ENCODE assay signal across 20 cellular contexts in genomic region chr1:993379-993995, GRCh38. TPM values are rescaled to one million over a fixed set of nuclear protein-coding genes. Genes with fewer than 3 reads are reported as not detected.
DNase-seq lines count a peak whose midpoint lies in the region; ATAC-seq, FAIRE-seq and TF ChIP-seq lines count a peak whose summit lies in the region.
"Had no signal": no experiment of that assay in that cellular context is flagged by ENCODE, and none has a peak within 500 bp of the region (broad histone marks: within the 10 kb centered on the region; RNA-seq: fewer than 3 reads in every experiment).

No MANE protein-coding gene starts in this region.

- peaks cover 11 to 14% of the 10 kb centered on the region in 2 donors for H3K4me1 Mint-ChIP-seq in natural killer cell treated with Interleukin-12 subunit alpha and Interleukin-12 subunit beta and Interleukin-15 and Interleukin-18, amount 100 ng/mL, for 72 hours (ENCODE audit: low read depth in 2 of 2)
- peaks cover 0 to 5% of the 10 kb centered on the region in 2 donors for H3K4me1 Mint-ChIP-seq in natural killer cell

- H3K27ac Mint-ChIP-seq in natural killer cell treated with Interleukin-12 subunit alpha and Interleukin-12 subunit beta and Interleukin-15 and Interleukin-18, amount 100 ng/mL, for 72 hours, result no peak overlapping the region
- no peak overlapping the region for H3K27ac Mint-ChIP-seq in natural killer cell
- H3K27ac Mint-ChIP-seq: CD8-positive, alpha-beta memory T cell had no signal

- H3K36me3 Mint-ChIP-seq in natural killer cell treated with Interleukin-12 subunit alpha and Interleukin-12 subunit beta and Interleukin-15 and Interleukin-18, amount 100 ng/mL, for 72 hours, result peaks cover 5% of the 10 kb centered on the region
- H3K36me3 Mint-ChIP-seq in natural killer cell, result no peaks in the 10 kb centered on the region

- POLR2A ChIA-PET in SK-N-SH (lab: Yijun Ruan, JAX), result interaction anchor here (0.7 kb wide), 1 partner anchor 26 kb away, joined by 6 read pairs; no protein-coding TSS in a partner anchor

- TF ChIP-seq CTCF in SK-N-SH (IDR thresholded peaks at IDR 0.05) (no peak), natural killer cell (IDR thresholded peaks at IDR 0.05) (no peak), kidney (IDR thresholded peaks at IDR 0.05; ENCODE audit: borderline replicate concordance, extremely low read depth, insufficient read depth) (no peak)

- H3K27me3 ChIP-seq in SK-N-SH (ENCODE audit: insufficient read depth), result peaks cover 4% of the 10 kb centered on the region; the same call in 1 of the 2 replicates

- no peak for ATAC-seq in SK-N-SH treated with all-trans-retinoic acid at 6 μM for 48 hours
- no peak for ATAC-seq in natural killer cell treated with Interleukin-12 subunit alpha and Interleukin-12 subunit beta and Interleukin-15 and Interleukin-18, amount 100 ng/mL, for 72 hours
- ATAC-seq in natural killer cell, result no peak

- CTCF ChIA-PET in SK-N-SH (lab: Yijun Ruan, JAX), result interaction anchor here (0.8 to 13.2 kb wide), 6 partner anchors 9 to 71 kb away, joined by 3 to 246 read pairs (median 4); partner anchors contain the start of gene PERM1

- TF ChIP-seq EP300 in SK-N-SH (IDR thresholded peaks at IDR 0.05; ENCODE audit: borderline replicate concordance in 1 of 2, low read depth in 1 of 2, low read length in 1 of 2), result no peak

- DNase-seq in SK-N-SH (peak; percentile 15), natural killer cell (no peak), kidney (peak; percentile 68), ureter (ENCODE audit: low spot score) (peak; percentile 41), hepatic stellate cell (ENCODE audit: low spot score) (no peak), NCI-H345 treated with DMSO at 0.1 percent for 48 hours (lab: John Stamatoyannopoulos, UW; ENCODE audit: unreplicated experiment) (no peak)
- peak; percentile 54 for DNase-seq in natural killer cell treated with Interleukin-12 subunit alpha and Interleukin-12 subunit beta and Interleukin-15 and Interleukin-18, amount 100 ng/mL, for 72 hours (ENCODE audit: low spot score)
- DNase-seq: AML-193; Caco-2; CD8-positive, alpha-beta memory T cell; DMS53; GF-D8; GOT3; HFFc6 had no signal

- no peaks in the 10 kb centered on the region for H3F3A ChIP-seq in SK-N-SH (replicated peaks; ENCODE audit: insufficient read depth)

- H3K9me3 ChIP-seq in SK-N-SH (peaks cover 4% of the 10 kb centered on the region; the same call in 1 of the 2 replicates), kidney (ENCODE audit: control insufficient read depth in 1 of 2, low read length in 2 of 2) (peaks cover 0 to 4% of the 10 kb centered on the region in 2 donors)
- H3K9me3 ChIP-seq: HAP-1 had no signal

- WGBS in SK-N-SH (ENCODE audit: low lambda C conversion rate), result 43% methylated on average over 9 of the region's 15 CpGs

- no peak for FAIRE-seq in kidney (lab: Jason Lieb, UNC)
- FAIRE-seq: GM19239 had no signal

- H3K9ac ChIP-seq in SK-N-SH (no peak overlapping the region), kidney (ENCODE audit: low read length in 2 of 2) (no peak overlapping the region)
- H3K9ac ChIP-seq: BLaER1 had no signal

- H3K9me3 Mint-ChIP-seq in natural killer cell treated with Interleukin-12 subunit alpha and Interleukin-12 subunit beta and Interleukin-15 and Interleukin-18, amount 100 ng/mL, for 72 hours, result peaks cover 3% of the 10 kb centered on the region
- no peaks in the 10 kb centered on the region for H3K9me3 Mint-ChIP-seq in natural killer cell

- H3K4me2 ChIP-seq in SK-N-SH, result no peak overlapping the region
- H3K4me2 ChIP-seq: BLaER1 had no signal

- H3K4me1 ChIP-seq in SK-N-SH (ENCODE audit: control insufficient read depth in 1 of 2, insufficient read depth in 2 of 2, low read depth in 1 of 2, low read length in 1 of 2) (peaks cover 0 to 3% of the 10 kb centered on the region in 2 experiments; a peak in 1 of 4 replicates), kidney (ENCODE audit: control insufficient read depth in 1 of 2, insufficient read depth in 1 of 2, low read depth in 1 of 2, low read length in 2 of 2) (peaks cover 0 to 2% of the 10 kb centered on the region in 2 donors)

- no peaks in the 10 kb centered on the region for H3K9me2 ChIP-seq in SK-N-SH

- no peak for TF ChIP-seq RAD21 in SK-N-SH (IDR thresholded peaks at IDR 0.05; ENCODE audit: low read length)

- H4K20me1 ChIP-seq in SK-N-SH (ENCODE audit: insufficient read depth), result no peaks in the 10 kb centered on the region

- no peak overlapping the region for H3K4me3 Mint-ChIP-seq in natural killer cell treated with Interleukin-12 subunit alpha and Interleukin-12 subunit beta and Interleukin-15 and Interleukin-18, amount 100 ng/mL, for 72 hours
- H3K4me3 Mint-ChIP-seq in natural killer cell, result no peak overlapping the region
- H3K4me3 Mint-ChIP-seq: CD8-positive, alpha-beta memory T cell; HFFc6 had no signal

- peaks cover 25 to 42% of the 10 kb centered on the region in 2 donors for H3K27me3 Mint-ChIP-seq in natural killer cell treated with Interleukin-12 subunit alpha and Interleukin-12 subunit beta and Interleukin-15 and Interleukin-18, amount 100 ng/mL, for 72 hours
- peaks cover 32 to 40% of the 10 kb centered on the region in 2 donors for H3K27me3 Mint-ChIP-seq in natural killer cell (ENCODE audit: low read depth in 2 of 2)

- no peak overlapping the region for H2AFZ ChIP-seq in SK-N-SH (ENCODE audit: low read depth)

- intact Hi-C loops in natural killer cell (cut with micrococcal nuclease) (no loop called here), kidney (cut with DNase I) (no loop called here)

- H3K36me3 ChIP-seq in SK-N-SH (replicated peaks in 1 of 2; ENCODE audit: control insufficient read depth in 1 of 2, insufficient read depth in 2 of 2, low read length in 1 of 2) (no peaks in the 10 kb centered on the region), kidney (ENCODE audit: control insufficient read depth in 1 of 2, insufficient read depth in 2 of 2, low read length in 2 of 2) (no peaks in the 10 kb centered on the region)
- H3K36me3 ChIP-seq: BLaER1 had no signal

- H3K27ac ChIP-seq in SK-N-SH (ENCODE audit: low read depth in 2 of 2, low read length in 1 of 2), result no peak overlapping the region
- no peak overlapping the region for H3K27ac ChIP-seq in kidney (ENCODE audit: low read depth in 2 of 2, low read length in 2 of 2)
- H3K27ac ChIP-seq: 22Rv1, BLaER1, HL-60 had no signal

- no peaks in the 10 kb centered on the region for H3K79me2 ChIP-seq in SK-N-SH (ENCODE audit: insufficient read depth)

- no peak overlapping the region for H3K4me3 ChIP-seq in SK-N-SH (ENCODE audit: low read depth in 2 of 2, low read length in 1 of 2)
- no peak overlapping the region for H3K4me3 ChIP-seq in kidney (ENCODE audit: low read length in 2 of 2)
- H3K4me3 ChIP-seq: BLaER1, HAP-1 had no signal

TF ChIP-seq in SK-N-SH, 30 proteins besides CTCF, POLR2A, EP300 and RAD21 (continues in another document):
- TF ChIP-seq GATA2 (CRISPR knock-in tag; IDR thresholded peaks at IDR 0.05), result no peak
- no peak for TF ChIP-seq EZH2phosphoT487 (IDR thresholded peaks at IDR 0.05; ENCODE audit: borderline replicate concordance, low read depth)
- TF ChIP-seq POLR2AphosphoS5 (IDR thresholded peaks at IDR 0.05; ENCODE audit: low read depth, low read length), result no peak

TF ChIP-seq in SK-N-SH treated with all-trans-retinoic acid at 6 μM for 48 hours, 23 proteins besides CTCF, POLR2A, EP300 and RAD21 (continues in another document):
- no peak for TF ChIP-seq SNAI2 (CRISPR knock-in tag; IDR thresholded peaks at IDR 0.05)

RNA-seq across cellular contexts. Expression of gene HES4, which starts 6.4 kb away (rescaled TPM):
- 4.2 and 4.7 TPM in 2 replicates for polyA plus RNA-seq in SK-N-SH (2012; rRNA removed)
- polyA plus RNA-seq in SK-N-SH (2012; cell fraction: cytosol; rRNA removed), result 0.26 and 0.32 TPM in 2 replicates
- 43.9 and 52.7 TPM in 2 replicates for polyA plus RNA-seq in SK-N-SH (2012; cell fraction: nucleus; rRNA removed)
- not detected for total RNA-seq in natural killer cell treated with Interleukin-12 subunit alpha and Interleukin-12 subunit beta and Interleukin-15 and Interleukin-18, amount 100 ng/mL, for 72 hours
- total RNA-seq in natural killer cell, result 10 to 100 TPM; 15.4 to 35.5 (median 28.9) TPM
- total RNA-seq in kidney, result 32.0 TPM
- 15.8 TPM for polyA plus RNA-seq in kidney (ENCODE audit: insufficient read depth, low read depth, low replicate concordance)
- total RNA-seq in ureter, result 63.6 TPM
- polyA plus RNA-seq: CD8-positive, alpha-beta memory T cell had no signal

RNA-seq across cellular contexts. Expression of gene PERM1, which starts 11.6 kb away (rescaled TPM):
- polyA plus RNA-seq in SK-N-SH (2012; rRNA removed), result 0.18 and 0.25 TPM in 2 replicates
- polyA plus RNA-seq in SK-N-SH (2012; cell fraction: cytosol; rRNA removed), result 0.13 and 0.18 TPM in 2 replicates
- polyA plus RNA-seq in SK-N-SH (2012; cell fraction: nucleus; rRNA removed), result 0.73 and 1.4 TPM in 2 replicates
- total RNA-seq in natural killer cell treated with Interleukin-12 subunit alpha and Interleukin-12 subunit beta and Interleukin-15 and Interleukin-18, amount 100 ng/mL, for 72 hours, result not detected
- total RNA-seq in natural killer cell, result not detected
- total RNA-seq in kidney, result 0.25 TPM
- polyA plus RNA-seq in kidney (ENCODE audit: insufficient read depth, low read depth, low replicate concordance), result 0.86 TPM
- 0.10 TPM for total RNA-seq in ureter
- total RNA-seq: CD8-positive, alpha-beta memory T cell had no signal
- polyA plus RNA-seq: CD8-positive, alpha-beta memory T cell had no signal

RNA-seq across cellular contexts. Expression of gene ISG15, which starts 19.8 kb away (rescaled TPM):
- 22.9 and 28.6 TPM in 2 replicates for polyA plus RNA-seq in SK-N-SH (2012; rRNA removed)
- 14.3 and 16.1 TPM in 2 replicates for polyA plus RNA-seq in SK-N-SH (2012; cell fraction: cytosol; rRNA removed)
- 15.0 and 31.2 TPM in 2 replicates for polyA plus RNA-seq in SK-N-SH (2012; cell fraction: nucleus; rRNA removed)
- total RNA-seq in natural killer cell treated with Interleukin-12 subunit alpha and Interleukin-12 subunit beta and Interleukin-15 and Interleukin-18, amount 100 ng/mL, for 72 hours, result 10 to 100 TPM; 15.2 to 44.3 TPM
- 10 to 100 TPM; 17.0 to 56.9 (median 50.2) TPM for total RNA-seq in natural killer cell
- total RNA-seq in kidney, result 23.9 TPM
- 65.9 TPM for polyA plus RNA-seq in kidney (ENCODE audit: insufficient read depth, low read depth, low replicate concordance)
- total RNA-seq in ureter, result 14.9 TPM

RNA-seq across cellular contexts. Expression of gene AGRN, which starts 26.4 kb away (rescaled TPM):
- 24.0 and 31.6 TPM in 2 replicates for polyA plus RNA-seq in SK-N-SH (2012; rRNA removed)
- polyA plus RNA-seq in SK-N-SH (2012; cell fraction: cytosol; rRNA removed), result 12.6 and 21.4 TPM in 2 replicates
- polyA plus RNA-seq in SK-N-SH (2012; cell fraction: nucleus; rRNA removed), result 141 and 187 TPM in 2 replicates
- 1 to 10 TPM; 9.3 to 9.4 TPM for total RNA-seq in natural killer cell treated with Interleukin-12 subunit alpha and Interleukin-12 subunit beta and Interleukin-15 and Interleukin-18, amount 100 ng/mL, for 72 hours
- total RNA-seq in natural killer cell, result 1 to 10 TPM; 4.1 to 5.0 (median 4.6) TPM
- total RNA-seq in kidney, result 261 TPM
- polyA plus RNA-seq in kidney (ENCODE audit: insufficient read depth, low read depth, low replicate concordance), result 78.5 TPM
- 227 TPM for total RNA-seq in ureter
- polyA plus RNA-seq: CD8-positive, alpha-beta memory T cell had no signal

RNA-seq across cellular contexts. Expression of gene PLEKHN1, which starts 27.2 kb away (rescaled TPM):
- polyA plus RNA-seq in SK-N-SH (2012; rRNA removed), result not detected in 2 replicates
- polyA plus RNA-seq in SK-N-SH (2012; cell fraction: cytosol; rRNA removed), result not detected in 2 replicates
- 0.13 and 0.25 TPM in 2 replicates for polyA plus RNA-seq in SK-N-SH (2012; cell fraction: nucleus; rRNA removed)
- 1 to 10 TPM; 1.4 TPM for total RNA-seq in natural killer cell treated with Interleukin-12 subunit alpha and Interleukin-12 subunit beta and Interleukin-15 and Interleukin-18, amount 100 ng/mL, for 72 hours
- total RNA-seq in natural killer cell, result 1 to 10 TPM; 1.3 to 1.9 (median 1.3) TPM
- 14.3 TPM for total RNA-seq in kidney
- not detected for polyA plus RNA-seq in kidney (ENCODE audit: insufficient read depth, low read depth, low replicate concordance)
- 28.5 TPM for total RNA-seq in ureter

Comparison
In these comparisons a context has a peak if more than half of its experiments do, and no peak if none do; other contexts are left out.
1. DNase-seq: peak in SK-N-SH (single experiment), natural killer cell treated with Interleukin-12 subunit alpha and Interleukin-12 subunit beta and Interleukin-15 and Interleukin-18, amount 100 ng/mL, for 72 hours (single experiment), kidney (single experiment) and ureter (single experiment); none in natural killer cell (single experiment), hepatic stellate cell (single experiment) and NCI-H345 treated with DMSO at 0.1 percent for 48 hours (single experiment).
2. RNA of gene HES4, which starts 6.4 kb away (total RNA-seq): 63.6 TPM in ureter (single experiment), 32.0 TPM in kidney (single experiment) and 15.4 to 35.5 TPM in natural killer cell; not detected in natural killer cell treated with Interleukin-12 subunit alpha and Interleukin-12 subunit beta and Interleukin-15 and Interleukin-18, amount 100 ng/mL, for 72 hours; every median in the first group is over 10 times any median in the second.